Comparison of ENCODE assay signal across 8 cellular contexts in the genomic region with DNA sequence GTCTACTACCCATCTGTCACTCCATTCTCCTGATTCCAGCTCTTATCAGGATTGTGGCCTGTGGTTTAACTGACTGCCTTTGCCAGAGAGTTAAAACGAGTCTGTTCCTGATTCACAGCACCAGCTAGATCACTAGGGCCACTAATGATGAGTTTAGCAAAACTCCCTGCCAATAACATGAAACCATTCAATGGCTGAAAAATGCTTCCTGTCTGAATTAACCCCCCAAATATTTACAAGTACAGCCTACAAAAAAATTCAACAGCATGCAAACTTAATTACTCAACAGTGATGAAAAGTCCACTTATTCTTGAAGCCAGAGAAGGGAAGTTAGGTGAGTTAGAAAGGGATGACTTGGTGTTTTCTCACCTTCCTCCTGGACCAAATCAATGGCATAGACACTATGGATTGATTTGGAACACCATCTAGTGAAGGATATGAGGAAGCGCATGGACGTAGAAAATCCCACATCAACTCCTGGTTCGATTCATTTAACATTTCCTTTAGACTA.
DNase-seq lines count a peak whose midpoint lies in the region; FAIRE-seq and TF ChIP-seq lines count a peak whose summit lies in the region.

No MANE protein-coding gene starts in this region.

- no peak for FAIRE-seq in GM12892 (lab: Jason Lieb, UNC)

- H3K4me3 Mint-ChIP-seq in activated naive CD8-positive, alpha-beta T cell treated with anti-CD3 and anti-CD28 coated beads for 36 hours: no peak overlapping the region

- no peak overlapping the region for H3K27ac Mint-ChIP-seq in activated naive CD8-positive, alpha-beta T cell treated with anti-CD3 and anti-CD28 coated beads for 36 hours

- H3K27me3 ChIP-seq in AG04450 (ENCODE audit: control insufficient read depth, insufficient read depth, low read length) (no peaks in the 10 kb centered on the region), adrenal gland (no peaks in the 10 kb centered on the region), kidney epithelial cell (ENCODE audit: control insufficient read depth, insufficient read depth, low read length) (no peaks in the 10 kb centered on the region)

- TF ChIP-seq CTCF in AG04450 (IDR thresholded peaks at IDR 0.05; ENCODE audit: low read depth, low read length) (peak; percentile 76), adrenal gland (IDR thresholded peaks at IDR 0.05) (peak in 5 of 6 experiments; percentile 29 to 55 (median 45)), kidney epithelial cell (IDR thresholded peaks at IDR 0.05; ENCODE audit: insufficient read depth, low read length, poor library complexity, severe bottlenecking) (peak; percentile 62), GM10248 (IDR thresholded peaks at IDR 0.05; ENCODE audit: control extremely low read depth, extremely low read depth, low read depth, missing control alignments) (no peak)

- H3K4me3 ChIP-seq in AG04450 (ENCODE audit: low read depth, low read length) (no peak overlapping the region), adrenal gland (no peak overlapping the region), kidney epithelial cell (ENCODE audit: low read depth, low read length) (no peak overlapping the region)

- no peaks in the 10 kb centered on the region for H3K36me3 ChIP-seq in adrenal gland (replicated peaks in 1 of 2)
- H3K36me3 ChIP-seq in kidney epithelial cell (ENCODE audit: control insufficient read depth, insufficient read depth, low read length): no peaks in the 10 kb centered on the region

- CTCF ChIA-PET in AG04450 (lab: Charles Lee): interaction anchor here (0.6 to 8.3 kb wide), 6 partner anchors 16 to 735 kb away, joined by 3 to 87 read pairs (median 6); no protein-coding TSS in a partner anchor
- CTCF ChIA-PET in GM10248 (lab: Yijun Ruan, JAX): interaction anchor here (1.0 kb wide), 1 partner anchor 10 kb away, joined by 5 read pairs; no protein-coding TSS in a partner anchor

- no peaks in the 10 kb centered on the region for H3K9me3 Mint-ChIP-seq in activated naive CD8-positive, alpha-beta T cell treated with anti-CD3 and anti-CD28 coated beads for 36 hours

- no peaks in the 10 kb centered on the region for H3K27me3 Mint-ChIP-seq in activated naive CD8-positive, alpha-beta T cell treated with anti-CD3 and anti-CD28 coated beads for 36 hours

- DNase-seq in AG04450 (ENCODE audit: low read depth, low spot score) (no peak), HuH-7 (ENCODE audit: low spot score) (peak; percentile 56), adrenal gland (peak in 1 of 7 donors; percentile 6), kidney epithelial cell (ENCODE audit: low read depth) (peak; percentile 9), GF-D8 (lab: John Stamatoyannopoulos, UW) (no peak), GM12892 (ENCODE audit: insufficient read length) (no peak), GM10248 (ENCODE audit: extremely low spot score) (no peak)
- no peak for DNase-seq in activated naive CD8-positive, alpha-beta T cell treated with anti-CD3 and anti-CD28 coated beads for 36 hours

- H3K9me3 ChIP-seq in AG04450 (ENCODE audit: control insufficient read depth, insufficient read depth, low read length) (no peaks in the 10 kb centered on the region), adrenal gland (replicated peaks in 1 of 3) (no peaks in the 10 kb centered on the region)

- H3K36me3 Mint-ChIP-seq in activated naive CD8-positive, alpha-beta T cell treated with anti-CD3 and anti-CD28 coated beads for 36 hours: no peaks in the 10 kb centered on the region

- H3K4me1 Mint-ChIP-seq in activated naive CD8-positive, alpha-beta T cell treated with anti-CD3 and anti-CD28 coated beads for 36 hours: peaks cover 69% of the 10 kb centered on the region

- intact Hi-C loops in adrenal gland (cut with DNase I): no loop called here

- POLR2A ChIA-PET in AG04450 (lab: Yijun Ruan, JAX): no interaction called here
- POLR2A ChIA-PET in GM10248 (lab: Yijun Ruan, JAX): no interaction called here

- H3K4me1 ChIP-seq in adrenal gland (replicated peaks in 1 of 2): no peaks in the 10 kb centered on the region

- H3K27ac ChIP-seq in AG04450 (ENCODE audit: low read depth, low read length) (no peak overlapping the region), adrenal gland (no peak overlapping the region)

- TF ChIP-seq POLR2A in adrenal gland (IDR thresholded peaks at IDR 0.05): no peak
- no peak for TF ChIP-seq POLR2A in GM12892 (IDR thresholded peaks at IDR 0.05; ENCODE audit: low read depth, low read length)

- WGBS in adrenal gland, 4 donors: 63 to 68% (median 65%) methylated on average over 4 of the region's 4 CpGs

Comparison
In these comparisons a context has a peak if more than half of its experiments do, and no peak if none do; other contexts are left out.
1. DNase-seq: peak in HuH-7 (single experiment) and kidney epithelial cell (single experiment); none in AG04450 (single experiment), GF-D8 (single experiment), GM12892 (single experiment), GM10248 (single experiment) and activated naive CD8-positive, alpha-beta T cell treated with anti-CD3 and anti-CD28 coated beads for 36 hours (single experiment).